2 cellular contexts compared by ENCODE assay signal in the genomic region with DNA sequence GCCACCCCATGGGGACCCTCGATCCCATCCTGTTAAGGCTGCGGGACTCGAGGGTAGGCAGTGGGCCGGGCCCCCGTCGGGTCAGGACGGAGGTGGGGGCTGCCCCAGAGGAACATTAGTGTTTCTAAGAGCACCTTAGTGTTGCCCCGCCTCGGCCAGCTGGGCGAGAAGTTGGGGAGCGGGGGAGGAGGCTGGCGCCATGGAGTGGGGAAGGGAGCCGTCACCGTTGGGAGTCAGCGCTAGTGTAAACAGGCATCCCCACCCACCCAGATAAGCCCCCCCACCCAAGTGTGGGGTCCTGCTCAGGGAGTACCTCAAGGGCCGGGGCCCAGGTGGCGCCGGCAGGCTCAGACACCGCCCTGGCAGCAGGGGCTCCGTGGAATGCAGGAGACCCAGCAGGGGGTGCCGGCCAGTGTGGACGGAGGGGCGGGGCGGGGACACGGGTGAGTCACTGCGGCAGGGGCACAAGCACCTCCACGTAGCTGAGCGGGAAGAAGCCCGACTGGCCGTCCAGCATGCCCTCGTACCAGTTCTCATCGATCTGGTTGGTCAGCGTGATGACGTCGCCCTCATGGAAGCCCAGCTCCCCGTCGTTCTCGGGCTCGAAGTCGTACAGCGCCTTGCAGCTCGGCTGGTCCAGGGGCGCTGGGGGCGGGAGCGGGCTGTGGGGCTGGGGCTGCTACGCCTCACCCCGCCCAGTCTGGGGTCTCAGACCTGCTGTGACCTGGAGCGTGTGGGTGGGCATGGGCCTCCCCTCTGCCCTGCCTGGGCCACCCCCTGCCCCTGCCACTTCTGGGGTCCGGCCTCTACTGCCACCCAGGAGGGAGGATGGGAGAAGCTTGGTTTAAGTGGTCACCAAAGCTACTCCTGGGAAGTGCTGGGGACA.
A peak's percentile ranks its signal among the peaks of the same experiment; 100 is the strongest.
TF ChIP-seq lines count a peak whose summit lies in the region.

No MANE protein-coding gene starts in this region.

TF ChIP-seq in A549, 52 proteins besides CTCF, POLR2A, EP300 and RAD21:
- TF ChIP-seq FOSL2 (IDR thresholded peaks at IDR 0.05) (no peak), FOSL2 (CRISPR knock-in tag; IDR thresholded peaks at IDR 0.05) (0 out of 2 replicates have a peak, but pooled peaks have one; percentile 7), CHD4 (IDR thresholded peaks at IDR 0.05; ENCODE audit: borderline replicate concordance) (no peak), JUN (IDR thresholded peaks at IDR 0.05) (0 out of 5 replicates have a peak, but pooled peaks of 1 of the 2 experiments have one; percentile 25), FOXS1 (CRISPR knock-in tag; IDR thresholded peaks at IDR 0.05) (no peak)
- TF ChIP-seq, protein P1, sequence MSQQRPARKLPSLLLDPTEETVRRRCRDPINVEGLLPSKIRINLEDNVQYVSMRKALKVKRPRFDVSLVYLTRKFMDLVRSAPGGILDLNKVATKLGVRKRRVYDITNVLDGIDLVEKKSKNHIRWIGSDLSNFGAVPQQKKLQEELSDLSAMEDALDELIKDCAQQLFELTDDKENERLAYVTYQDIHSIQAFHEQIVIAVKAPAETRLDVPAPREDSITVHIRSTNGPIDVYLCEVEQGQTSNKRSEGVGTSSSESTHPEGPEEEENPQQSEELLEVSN (IDR thresholded peaks at IDR 0.05; ENCODE audit: borderline replicate concordance, low read depth), result peak; percentile 77; the same call in 1 of the 2 replicates
TF ChIP-seq in A549: peak in this region for 3.

TF ChIP-seq in H1, 55 proteins besides CTCF, POLR2A, EP300 and RAD21:
- TF ChIP-seq JUND (IDR thresholded peaks at IDR 0.05; ENCODE audit: low read length) (0 out of 2 replicates have a peak, but pooled peaks have one; percentile 33), SAP30 (IDR thresholded peaks at IDR 0.05; ENCODE audit: insufficient read depth, insufficient replicate concordance, low read length) (no peak), RNF2 (IDR thresholded peaks at IDR 0.05; ENCODE audit: borderline replicate concordance, low read depth, low read length, missing control alignments, poor library complexity, severe bottlenecking) (no peak), PHF8 (conservative IDR thresholded peaks at IDR 0.05; ENCODE audit: low read depth, low read length) (no peak), POLR2AphosphoS5 (IDR thresholded peaks at IDR 0.05; ENCODE audit: low read depth, low read length) (peak; percentile 57), TEAD4 (IDR thresholded peaks at IDR 0.05; ENCODE audit: low read depth, low read length) (peak; percentile 59; the same call in 1 of the 2 replicates), ASH2L (IDR thresholded peaks at IDR 0.05; ENCODE audit: low read length) (no peak)
- TF ChIP-seq, protein P1 (IDR thresholded peaks at IDR 0.05), result peak; percentile 89
- TF ChIP-seq, protein P2, sequence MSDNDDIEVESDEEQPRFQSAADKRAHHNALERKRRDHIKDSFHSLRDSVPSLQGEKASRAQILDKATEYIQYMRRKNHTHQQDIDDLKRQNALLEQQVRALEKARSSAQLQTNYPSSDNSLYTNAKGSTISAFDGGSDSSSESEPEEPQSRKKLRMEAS (IDR thresholded peaks at IDR 0.05), result peak; percentile 32; the same call in 1 of the 2 replicates
TF ChIP-seq in H1: peak in this region for 5.
